In the genomic region with DNA sequence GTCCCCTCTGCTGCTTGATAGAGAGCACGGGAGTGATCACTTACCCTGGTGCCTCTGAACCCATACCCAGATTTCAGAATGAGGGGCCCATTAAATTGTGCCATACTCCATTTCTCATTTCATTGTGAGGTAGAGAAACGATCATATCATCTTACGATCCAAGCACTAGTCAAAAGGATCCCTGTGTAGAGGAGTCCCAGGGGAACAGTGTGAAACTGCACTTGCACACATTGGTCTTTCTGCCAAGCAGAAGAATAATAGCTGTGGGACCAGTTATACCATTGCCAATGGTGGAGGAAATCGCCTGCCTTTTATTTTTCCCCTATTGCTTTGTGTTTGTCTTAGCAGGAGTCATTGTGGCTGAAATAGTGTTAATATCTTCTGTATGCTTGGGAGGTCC, we compare ENCODE assay signal across 21 cellular contexts.
"Had no signal": no experiment of that assay in that cellular context is flagged by ENCODE, and none has a peak within 500 bp of the region (broad histone marks: within the 10 kb centered on the region; RNA-seq: fewer than 3 reads in every experiment).

No MANE protein-coding gene starts in this region.

- H3K27ac Mint-ChIP-seq: activated naive CD4-positive, alpha-beta T cell treated with anti-CD3 and anti-CD28 coated beads, Interleukin-2, amount 50 U/mL, for 72 hours; brain; natural killer cell; progenitor cell of endocrine pancreas; type B pancreatic cell had no signal

- H3K27me3 Mint-ChIP-seq: brain, progenitor cell of endocrine pancreas, type B pancreatic cell had no signal

- H3K27ac ChIP-seq: epithelial cell of prostate, heart left ventricle, sigmoid colon, thoracic aorta, WERI-Rb-1 had no signal

- H3K9me3 Mint-ChIP-seq: activated naive CD4-positive, alpha-beta T cell treated with anti-CD3 and anti-CD28 coated beads, Interleukin-2, amount 50 U/mL, for 72 hours; natural killer cell; type B pancreatic cell had no signal

- H3K4me1 Mint-ChIP-seq: brain had no signal

- H3K36me3 Mint-ChIP-seq: natural killer cell had no signal

- DNase-seq: activated CD4-positive, CD25-positive, alpha-beta regulatory T cell treated with anti-CD3 and anti-CD28 coated beads, Interleukin-2, amount 50 U/mL, for 72 hours; activated gamma-delta T cell treated with Interleukin-2 at 50 U/mL for 16 hours; activated T-cell treated with anti-CD3 and anti-CD28 coated beads, Interleukin-2, amount 50 U/mL, for 1 hour; aorta; heart left ventricle; left cardiac atrium; midbrain; natural killer cell; retina; sigmoid colon; stimulated activated CD4-positive, alpha-beta T cell treated with anti-CD3 and anti-CD28 coated beads, Interleukin-15, amount 100 ng/mL, for 24 hours; stimulated activated CD4-positive, alpha-beta T cell treated with anti-CD3 and anti-CD28 coated beads, Interleukin-2, amount 100 ng/mL, for 48 hours; stimulated activated CD8-positive, alpha-beta memory T cell treated with anti-CD3 and anti-CD28 coated beads, Interleukin-4, amount 100 ng/mL, for 48 hours; stimulated activated naive CD4-positive, alpha-beta T cell; WERI-Rb-1 had no signal

- H3K4me3 Mint-ChIP-seq: brain, natural killer cell, type B pancreatic cell had no signal

- ATAC-seq: activated naive CD4-positive, alpha-beta T cell treated with anti-CD3 and anti-CD28 coated beads, Interleukin-2, amount 50 U/mL, for 72 hours; left cardiac atrium; natural killer cell had no signal
